ENCODE assay signal across 8 cellular contexts in genomic region chr7:43721193-43721806, GRCh38. TPM values are rescaled to one million over a fixed set of nuclear protein-coding genes. Genes with fewer than 3 reads are reported as not detected.
DNase-seq lines count a peak whose midpoint lies in the region; ATAC-seq, FAIRE-seq and TF ChIP-seq lines count a peak whose summit lies in the region.

No MANE protein-coding gene starts in this region.

- peaks cover 99% of the 10 kb centered on the region for H3K79me2 ChIP-seq in K562 (ENCODE audit: control insufficient read depth, insufficient read depth, low read length)
- peaks cover 92% of the 10 kb centered on the region for H3K79me2 ChIP-seq in HepG2 (ENCODE audit: insufficient read depth, low read length)

- intact Hi-C loops in Right ventricle myocardium inferior (cut with DNase I) (loop anchor here (1.0 to 5.0 kb wide), 2 partner anchors 139 to 264 kb away; no protein-coding TSS in a partner anchor), K562 (cut with micrococcal nuclease) (no loop called here), HepG2 (cut with micrococcal nuclease; ENCODE audit: unreplicated experiment) (loop anchor here (1.0 to 5.0 kb wide), 4 partner anchors 90 to 264 kb away; no protein-coding TSS in a partner anchor)

- CTCF ChIA-PET in K562 (lab: Yijun Ruan, JAX; ENCODE audit: low intra/inter-chr PET ratio) (interaction anchor here (0.5 to 1.4 kb wide), 6 partner anchors 61 to 1048 kb away, joined by 3 to 4 read pairs (median 3); no protein-coding TSS in a partner anchor), HepG2 (lab: Yijun Ruan, JAX; ENCODE audit: low intra/inter-chr PET ratio, low total read pairs) (interaction anchor here (1.6 to 3.0 kb wide), 3 partner anchors 89 to 139 kb away, joined by 7 to 13 read pairs (median 12); partner anchors contain the start of gene STK17A)

- H3K4me2 ChIP-seq in K562 (ENCODE audit: insufficient read depth, low read length) (no peak overlapping the region), HepG2 (ENCODE audit: low read depth, low read length) (no peak overlapping the region)

- peaks cover 5% of the 10 kb centered on the region for H3K4me1 ChIP-seq in cardiac muscle cell (ENCODE audit: low read depth)
- H3K4me1 ChIP-seq in K562 (replicated peaks in 1 of 2; ENCODE audit: control insufficient read depth in 2 of 2, insufficient read depth in 2 of 2, low read length in 2 of 2) = no peaks in the 10 kb centered on the region; a peak in 1 of 5 replicates
- peaks cover 12% of the 10 kb centered on the region for H3K4me1 ChIP-seq in HepG2 (ENCODE audit: insufficient read depth, low read length)

- POLR2A ChIA-PET in K562 (lab: Yijun Ruan, JAX) (interaction anchor here (0.6 to 1.7 kb wide), 3 partner anchors 9 to 101 kb away, joined by 3 read pairs; partner anchors contain the start of gene COA1), HepG2 (lab: Yijun Ruan, JAX) (no interaction called here)

- TF ChIP-seq POLR2A in K562 (conservative IDR thresholded peaks at IDR 0.05) (no peak), HepG2 (IDR thresholded peaks at IDR 0.05; ENCODE audit: insufficient read depth in 1 of 2, low read depth in 2 of 2, low read length in 2 of 2) (no peak)

- in situ Hi-C loops in K562 (cut with MboI) (no loop called here), HepG2 (cut with HindIII; ENCODE audit: extremely low pct_ligation_motif_present, low pct_unique_long_range_greater_than_20kb) (loop anchor here (25.0 kb wide), 1 partner anchor 259 kb away; no protein-coding TSS in a partner anchor)

- DNase-seq in cardiac muscle cell (ENCODE audit: low read depth in 1 of 2, low spot score in 1 of 2) (peak; percentile 60 to 70), Right ventricle myocardium inferior (ENCODE audit: missing footprints) (no peak), NCI-H2029 treated with DMSO at 0.1 percent for 48 hours (lab: John Stamatoyannopoulos, UW) (peak; percentile 34), K562 (ENCODE audit: extremely low read depth in 1 of 4, low spot score in 3 of 4) (peak in 2 of 4 experiments; percentile 20 to 54), HepG2 (ENCODE audit: low spot score) (peak; percentile 39), NCI-H1048 (lab: John Stamatoyannopoulos, UW) (no peak)

- 48% methylated on average over 2 of the region's 2 CpGs for WGBS in K562 (ENCODE audit: insufficient coverage, low coverage, missing lambda C conversion rate)
- WGBS in HepG2 (ENCODE audit: low lambda C conversion rate) = 72% methylated on average over 2 of the region's 2 CpGs

- H3K27ac ChIP-seq in cardiac muscle cell = no peak overlapping the region
- H3K27ac ChIP-seq in K562 (ENCODE audit: extremely low read depth, low read depth, low read length) = no peak overlapping the region
- no peak overlapping the region for H3K27ac ChIP-seq in HepG2 (ENCODE audit: extremely low read length, insufficient read depth, low read length)

- H3K4me3 ChIP-seq in cardiac muscle cell (no peak overlapping the region), K562 (no peak overlapping the region), HepG2 (replicated peaks in 1 of 3; ENCODE audit: insufficient read depth in 1 of 3, low read depth in 2 of 3, low read length in 3 of 3) (no peak overlapping the region)

- FAIRE-seq in K562 (lab: Jason Lieb, UNC) = peak; percentile 11
- FAIRE-seq in HepG2 (lab: Jason Lieb, UNC) = no peak

- BruUV-seq in K562 (replicated peaks; lab: Mats Ljungman, UMichigan) (no TSS peak), HepG2 (replicated peaks; lab: Mats Ljungman, UMichigan) (no TSS peak)

- H3K9me3 ChIP-seq in cardiac muscle cell (ENCODE audit: low read depth) = no peaks in the 10 kb centered on the region
- peaks cover 3% of the 10 kb centered on the region; the same call in 1 of the 2 replicates for H3K9me3 ChIP-seq in K562 (replicated peaks; ENCODE audit: control insufficient read depth, insufficient read depth, low read depth, low read length)
- H3K9me3 ChIP-seq in HepG2 (ENCODE audit: low read length) = no peaks in the 10 kb centered on the region

- TF ChIP-seq CTCF in cardiac muscle cell (IDR thresholded peaks at IDR 0.05; ENCODE audit: low read depth, low read length) (peak; percentile 55), K562 (IDR thresholded peaks at IDR 0.05 in 2 of 3, conservative IDR thresholded peaks at IDR 0.05 in 1 of 3; ENCODE audit: insufficient read depth in 2 of 3, low read depth in 1 of 3, low read length in 3 of 3) (peak in 2 of 3 experiments; percentile 32 to 69; a peak in 3 of 6 replicates), HepG2 (CRISPR knock-in tag; IDR thresholded peaks at IDR 0.05) (peak; percentile 55)

- no peak overlapping the region for H2AFZ ChIP-seq in K562 (ENCODE audit: low read depth, low read length)
- H2AFZ ChIP-seq in HepG2 (ENCODE audit: low read length) = no peak overlapping the region

- no peaks in the 10 kb centered on the region for H3K36me3 ChIP-seq in cardiac muscle cell
- H3K36me3 ChIP-seq in K562 (ENCODE audit: control insufficient read depth, insufficient read depth, low read length) = peaks cover 30% of the 10 kb centered on the region
- H3K36me3 ChIP-seq in HepG2 (replicated peaks in 1 of 2; ENCODE audit: control insufficient read depth in 1 of 2, insufficient read depth in 2 of 2, low read length in 2 of 2) = no peaks in the 10 kb centered on the region; a peak in 1 of 5 replicates

- TF ChIP-seq RAD21 in K562 (CRISPR knock-in tag; conservative IDR thresholded peaks at IDR 0.05 in 1 of 2, IDR thresholded peaks at IDR 0.05 in 1 of 2) = peak; percentile 55 to 66
- no peak for TF ChIP-seq RAD21 in HepG2 (CRISPR knock-in tag; IDR thresholded peaks at IDR 0.05)

- H3K9ac ChIP-seq in K562 (ENCODE audit: insufficient read depth in 1 of 2, low read depth in 2 of 2, low read length in 2 of 2) (no peak overlapping the region), HepG2 (ENCODE audit: insufficient read depth, low read depth, low read length) (no peak overlapping the region)

- no peaks in the 10 kb centered on the region for H3K27me3 ChIP-seq in cardiac muscle cell
- no peaks in the 10 kb centered on the region for H3K27me3 ChIP-seq in K562 (ENCODE audit: control insufficient read depth in 2 of 2, insufficient read depth in 2 of 2, low read length in 2 of 2)
- no peaks in the 10 kb centered on the region for H3K27me3 ChIP-seq in HepG2 (ENCODE audit: control insufficient read depth in 1 of 2, insufficient read depth in 2 of 2, low read length in 2 of 2)

- TF ChIP-seq EP300 in K562 (IDR thresholded peaks at IDR 0.05; ENCODE audit: low read length) (no peak), HepG2 (IDR thresholded peaks at IDR 0.05; ENCODE audit: low read depth in 2 of 2, low read length in 2 of 2) (no peak), HepG2 (CRISPR knock-in tag; IDR thresholded peaks at IDR 0.05; ENCODE audit: borderline replicate concordance) (no peak)

- ATAC-seq in Right ventricle myocardium inferior = no peak
- ATAC-seq in K562 = 0 out of 3 replicates have a peak, but pooled peaks have one; percentile 40
- ATAC-seq in HepG2 = no peak
- no peak for ATAC-seq in GM21447 (IDR thresholded peaks at IDR 0.05; ENCODE audit: unreplicated experiment)
- no peak for ATAC-seq in GM21619 (IDR thresholded peaks at IDR 0.05; ENCODE audit: unreplicated experiment)

- no peaks in the 10 kb centered on the region for H3K9me1 ChIP-seq in K562 (ENCODE audit: control insufficient read depth, insufficient read depth, low read length)

- H4K20me1 ChIP-seq in K562 (replicated peaks; ENCODE audit: control insufficient read depth, insufficient read depth, low read length) (no peaks in the 10 kb centered on the region; the same call in 1 of the 2 replicates), HepG2 (ENCODE audit: insufficient read depth, low read length) (peaks cover 11% of the 10 kb centered on the region; the same call in 1 of the 2 replicates)

RNA-seq across cellular contexts. Expression of gene COA1, which starts 8.0 kb away (rescaled TPM):
- total RNA-seq in cardiac muscle cell (152 and 159 TPM in 2 replicates), Right ventricle myocardium inferior (66.7 TPM), K562 (2014; rRNA removed) (105 and 109 TPM in 2 replicates), K562 (2014; rRNA removed; fragmentation: Illumina TruSeq; extraction: Trizol) (197 TPM in 2 replicates), K562 (2015; rRNA removed; fragmentation: Illumina TruSeq; extraction: Trizol) (130 and 143 TPM in 2 replicates), K562 (2021) (137 and 149 TPM in 2 replicates), HepG2 (2016; rRNA removed; fragmentation: Illumina TruSeq; extraction: Trizol) (65.7 and 73.8 TPM in 2 replicates)
- polyA plus RNA-seq in cardiac muscle cell (220 and 255 TPM in 2 replicates), K562 (2011; rRNA removed) (98.9 and 105 TPM in 2 replicates), K562 (2014; fragmentation: Illumina TruSeq; extraction: Trizol) (190 and 215 TPM in 2 replicates), K562 (2014; fragmentation: Nextera tagmentation; extraction: Ambion mirVana) (100 to 1,000 TPM; 432 to 463 TPM), K562 (2014; rRNA removed) (181 and 203 TPM in 2 replicates), HepG2 (2011; rRNA removed) (32.1 and 33.2 TPM in 2 replicates)
- 181 and 261 TPM in 2 replicates for total RNA-seq in K562 (2011; cell fraction: chromatin; rRNA removed; ENCODE audit: low replicate concordance)
- 81.2 and 117 TPM in 2 replicates for total RNA-seq in K562 (2011; cell fraction: nucleolus; rRNA removed)
- 236 and 385 TPM in 2 replicates for total RNA-seq in K562 (2011; cell fraction: nucleoplasm; rRNA removed)
- polyA plus RNA-seq in K562 (2011; cell fraction: cytosol; rRNA removed) = 79.1 and 145 TPM in 2 replicates
- polyA plus RNA-seq in K562 (2011; cell fraction: nucleus; rRNA removed) = 90.7 and 107 TPM in 2 replicates
- 163 and 167 TPM in 2 replicates for polyA plus RNA-seq in K562 (2012)
- polyA minus RNA-seq in K562 (2011; rRNA and poly(A)+ RNA removed) = 110 and 121 TPM in 2 replicates
- 39.2 and 42.5 TPM in 2 replicates for polyA minus RNA-seq in K562 (2011; cell fraction: cytosol; rRNA and poly(A)+ RNA removed)
- 60.6 and 89.1 TPM in 2 replicates for polyA minus RNA-seq in K562 (2011; cell fraction: nucleus; rRNA and poly(A)+ RNA removed)
- 55.7 and 58.2 TPM in 2 replicates for total RNA-seq in HepG2 (2016; cell fraction: cytosol; rRNA removed; fragmentation: Illumina TruSeq; extraction: Trizol; ENCODE audit: low read depth)
- total RNA-seq in HepG2 (2016; cell fraction: insoluble cytoplasmic fraction; rRNA removed; fragmentation: Illumina TruSeq; extraction: Trizol) = 70.5 and 77.2 TPM in 2 replicates
- 72.3 and 77.3 TPM in 2 replicates for total RNA-seq in HepG2 (2016; cell fraction: membrane; rRNA removed; fragmentation: Illumina TruSeq; extraction: Trizol)
- total RNA-seq in HepG2 (2016; cell fraction: nucleus; rRNA removed; fragmentation: Illumina TruSeq; extraction: Trizol) = 76.7 and 96.2 TPM in 2 replicates
- 26.3 and 35.6 TPM in 2 replicates for polyA plus RNA-seq in HepG2 (2011; cell fraction: cytosol; rRNA removed)
- polyA plus RNA-seq in HepG2 (2011; cell fraction: nucleus; rRNA removed) = 25.4 and 32.3 TPM in 2 replicates
- polyA plus RNA-seq in HepG2 (2012) = 50.0 and 53.2 TPM in 2 replicates
- 44.5 and 61.1 TPM in 2 replicates for polyA plus RNA-seq in HepG2 (2016; cell fraction: cytosol; fragmentation: Illumina TruSeq; extraction: Trizol; ENCODE audit: low read depth)
- polyA plus RNA-seq in HepG2 (2016; cell fraction: insoluble cytoplasmic fraction; fragmentation: Illumina TruSeq; extraction: Trizol; ENCODE audit: low read depth) = 79.5 and 94.9 TPM in 2 replicates
- 74.5 and 82.3 TPM in 2 replicates for polyA plus RNA-seq in HepG2 (2016; cell fraction: membrane; fragmentation: Illumina TruSeq; extraction: Trizol; ENCODE audit: low read depth)
- polyA plus RNA-seq in HepG2 (2016; cell fraction: nucleus; fragmentation: Illumina TruSeq; extraction: Trizol; ENCODE audit: insufficient read depth, low read depth) = 75.3 and 81.4 TPM in 2 replicates
- 53.0 and 124 TPM in 2 replicates for polyA minus RNA-seq in HepG2 (2011; rRNA and poly(A)+ RNA removed; ENCODE audit: low replicate concordance)
- 14.2 and 15.8 TPM in 2 replicates for polyA minus RNA-seq in HepG2 (2011; cell fraction: cytosol; rRNA and poly(A)+ RNA removed)
- 105 and 106 TPM in 2 replicates for polyA minus RNA-seq in HepG2 (2011; cell fraction: nucleus; rRNA and poly(A)+ RNA removed)

RNA-seq across cellular contexts. Expression of gene BLVRA, which starts 37.2 kb away (rescaled TPM):
- 34.0 and 39.2 TPM in 2 replicates for total RNA-seq in cardiac muscle cell
- 79.2 and 84.4 TPM in 2 replicates for polyA plus RNA-seq in cardiac muscle cell
- total RNA-seq in Right ventricle myocardium inferior = 45.7 TPM
- 13.8 and 14.5 TPM in 2 replicates for total RNA-seq in K562 (2011; cell fraction: chromatin; rRNA removed; ENCODE audit: low replicate concordance)
- total RNA-seq in K562 (2011; cell fraction: nucleolus; rRNA removed) = 9.5 and 15.5 TPM in 2 replicates
- total RNA-seq in K562 (2011; cell fraction: nucleoplasm; rRNA removed) = 13.6 and 14.7 TPM in 2 replicates
- total RNA-seq in K562 (2014; rRNA removed) = 48.2 and 59.6 TPM in 2 replicates
- total RNA-seq in K562 (2014; rRNA removed; fragmentation: Illumina TruSeq; extraction: Trizol) = 54.4 and 54.8 TPM in 2 replicates
- total RNA-seq in K562 (2015; rRNA removed; fragmentation: Illumina TruSeq; extraction: Trizol) = 48.3 and 48.5 TPM in 2 replicates
- total RNA-seq in K562 (2021) = 50.9 and 56.6 TPM in 2 replicates
- polyA plus RNA-seq in K562 (2011; rRNA removed) = 52.5 and 61.5 TPM in 2 replicates
- polyA plus RNA-seq in K562 (2011; cell fraction: cytosol; rRNA removed) = 29.0 and 42.5 TPM in 2 replicates
- polyA plus RNA-seq in K562 (2011; cell fraction: nucleus; rRNA removed) = 11.2 and 19.2 TPM in 2 replicates
- polyA plus RNA-seq in K562 (2012) = 79.1 and 113 TPM in 2 replicates
- 64.2 and 69.0 TPM in 2 replicates for polyA plus RNA-seq in K562 (2014; fragmentation: Illumina TruSeq; extraction: Trizol)
- 100 to 1,000 TPM; 125 to 147 TPM for polyA plus RNA-seq in K562 (2014; fragmentation: Nextera tagmentation; extraction: Ambion mirVana)
- 77.7 and 79.7 TPM in 2 replicates for polyA plus RNA-seq in K562 (2014; rRNA removed)
- polyA minus RNA-seq in K562 (2011; rRNA and poly(A)+ RNA removed) = 36.3 and 37.4 TPM in 2 replicates
- 20.9 and 23.4 TPM in 2 replicates for polyA minus RNA-seq in K562 (2011; cell fraction: cytosol; rRNA and poly(A)+ RNA removed)
- polyA minus RNA-seq in K562 (2011; cell fraction: nucleus; rRNA and poly(A)+ RNA removed) = 6.1 and 10.4 TPM in 2 replicates
- 64.2 and 95.5 TPM in 2 replicates for total RNA-seq in HepG2 (2016; rRNA removed; fragmentation: Illumina TruSeq; extraction: Trizol)
- total RNA-seq in HepG2 (2016; cell fraction: cytosol; rRNA removed; fragmentation: Illumina TruSeq; extraction: Trizol; ENCODE audit: low read depth) = 21.9 and 23.4 TPM in 2 replicates
- 67.8 and 102 TPM in 2 replicates for total RNA-seq in HepG2 (2016; cell fraction: insoluble cytoplasmic fraction; rRNA removed; fragmentation: Illumina TruSeq; extraction: Trizol)
- 20.5 and 21.4 TPM in 2 replicates for total RNA-seq in HepG2 (2016; cell fraction: membrane; rRNA removed; fragmentation: Illumina TruSeq; extraction: Trizol)
- total RNA-seq in HepG2 (2016; cell fraction: nucleus; rRNA removed; fragmentation: Illumina TruSeq; extraction: Trizol) = 27.3 and 29.0 TPM in 2 replicates
- polyA plus RNA-seq in HepG2 (2011; rRNA removed) = 34.5 and 39.2 TPM in 2 replicates
- 47.8 and 49.9 TPM in 2 replicates for polyA plus RNA-seq in HepG2 (2011; cell fraction: cytosol; rRNA removed)
- polyA plus RNA-seq in HepG2 (2011; cell fraction: nucleus; rRNA removed) = 12.4 and 14.9 TPM in 2 replicates
- 44.0 and 55.0 TPM in 2 replicates for polyA plus RNA-seq in HepG2 (2012)
- 24.0 and 27.8 TPM in 2 replicates for polyA plus RNA-seq in HepG2 (2016; cell fraction: cytosol; fragmentation: Illumina TruSeq; extraction: Trizol; ENCODE audit: low read depth)
- polyA plus RNA-seq in HepG2 (2016; cell fraction: insoluble cytoplasmic fraction; fragmentation: Illumina TruSeq; extraction: Trizol; ENCODE audit: low read depth) = 114 and 128 TPM in 2 replicates
- 19.9 and 21.4 TPM in 2 replicates for polyA plus RNA-seq in HepG2 (2016; cell fraction: membrane; fragmentation: Illumina TruSeq; extraction: Trizol; ENCODE audit: low read depth)
- 45.1 and 49.9 TPM in 2 replicates for polyA plus RNA-seq in HepG2 (2016; cell fraction: nucleus; fragmentation: Illumina TruSeq; extraction: Trizol; ENCODE audit: insufficient read depth, low read depth)
- polyA minus RNA-seq in HepG2 (2011; rRNA and poly(A)+ RNA removed; ENCODE audit: low replicate concordance) = 29.9 and 40.1 TPM in 2 replicates
- 17.3 and 18.1 TPM in 2 replicates for polyA minus RNA-seq in HepG2 (2011; cell fraction: cytosol; rRNA and poly(A)+ RNA removed)
- polyA minus RNA-seq in HepG2 (2011; cell fraction: nucleus; rRNA and poly(A)+ RNA removed) = 9.5 and 12.1 TPM in 2 replicates

Comparison
In these comparisons a context has a peak if more than half of its experiments do, and no peak if none do; other contexts are left out.
1. DNase-seq: peak in cardiac muscle cell (2 of 2), NCI-H2029 treated with DMSO at 0.1 percent for 48 hours (single experiment) and HepG2 (single experiment); none in Right ventricle myocardium inferior (single experiment) and NCI-H1048 (single experiment).
2. Peak in every context shown above with its lines, with median percentiles within 50 percentile points of each other: CTCF ChIP-seq.